Comparison of ENCODE assay signal across 1 cellular context in the genomic region with DNA sequence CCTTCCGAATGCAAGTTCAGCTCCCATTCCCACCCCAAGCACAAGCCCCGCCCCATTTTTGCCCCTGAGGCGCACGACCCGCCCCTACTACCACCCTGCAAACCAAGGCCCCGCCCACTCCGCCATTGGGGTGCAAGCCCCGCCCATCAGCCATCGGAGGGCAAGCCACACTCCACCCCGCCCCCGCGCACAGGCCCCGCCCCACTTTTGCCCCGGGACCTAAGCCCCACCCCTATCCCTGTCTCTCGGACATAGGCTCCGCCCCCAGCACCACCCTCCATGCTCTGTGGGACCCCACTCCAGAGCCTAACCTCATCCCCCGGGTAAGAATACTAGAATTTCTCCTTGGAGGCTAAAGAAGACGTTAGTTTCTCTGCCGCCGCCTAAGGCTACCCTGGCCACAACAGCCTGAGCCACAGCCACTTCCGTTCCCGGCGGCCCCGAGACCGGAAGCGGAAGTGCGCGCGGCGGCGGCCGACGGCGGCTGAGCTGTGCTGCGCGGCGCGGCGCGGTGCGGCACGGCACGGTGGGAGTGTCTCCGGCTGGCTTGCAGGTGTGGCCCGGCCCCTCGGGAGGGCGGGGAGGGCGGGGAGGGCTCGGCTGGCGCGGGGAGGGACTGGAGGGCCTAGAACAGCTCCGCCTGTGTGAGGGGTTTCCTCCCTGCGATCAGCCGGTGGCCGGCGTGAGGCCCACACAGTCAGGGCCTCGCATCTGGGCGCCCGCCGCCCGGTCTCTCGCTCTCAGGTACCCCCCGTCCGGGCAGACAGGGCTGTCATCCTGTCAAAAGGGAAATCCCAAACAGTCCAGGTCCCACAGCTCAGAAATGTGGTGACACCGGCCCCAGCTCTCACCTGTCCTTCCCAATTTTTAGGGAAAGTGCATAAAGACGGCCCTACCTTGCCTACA.
TF ChIP-seq lines count a peak whose summit lies in the region.

ZNF333 (plus strand) TSS at position 451 of the 906 bp plus-strand sequence. CDS start 3,444 bp downstream, outside the sequence.

TF ChIP-seq in K562, 482 proteins besides CTCF, POLR2A, EP300 and RAD21 (continued from another document and continues in another):
- TF ChIP-seq, protein P1, sequence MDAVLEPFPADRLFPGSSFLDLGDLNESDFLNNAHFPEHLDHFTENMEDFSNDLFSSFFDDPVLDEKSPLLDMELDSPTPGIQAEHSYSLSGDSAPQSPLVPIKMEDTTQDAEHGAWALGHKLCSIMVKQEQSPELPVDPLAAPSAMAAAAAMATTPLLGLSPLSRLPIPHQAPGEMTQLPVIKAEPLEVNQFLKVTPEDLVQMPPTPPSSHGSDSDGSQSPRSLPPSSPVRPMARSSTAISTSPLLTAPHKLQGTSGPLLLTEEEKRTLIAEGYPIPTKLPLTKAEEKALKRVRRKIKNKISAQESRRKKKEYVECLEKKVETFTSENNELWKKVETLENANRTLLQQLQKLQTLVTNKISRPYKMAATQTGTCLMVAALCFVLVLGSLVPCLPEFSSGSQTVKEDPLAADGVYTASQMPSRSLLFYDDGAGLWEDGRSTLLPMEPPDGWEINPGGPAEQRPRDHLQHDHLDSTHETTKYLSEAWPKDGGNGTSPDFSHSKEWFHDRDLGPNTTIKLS (IDR thresholded peaks at IDR 0.05; ENCODE audit: borderline replicate concordance, low read depth), result no peak
- no peak for TF ChIP-seq HDAC6 (IDR thresholded peaks at IDR 0.05; ENCODE audit: low read depth, low read length)
- no peak for TF ChIP-seq ZNF436 (CRISPR knock-in tag; IDR thresholded peaks at IDR 0.05)
- TF ChIP-seq RBM14 (IDR thresholded peaks at IDR 0.05; ENCODE audit: borderline replicate concordance, insufficient read depth, low read depth, low read length), result no peak
- TF ChIP-seq ARID3A (IDR thresholded peaks at IDR 0.05; ENCODE audit: borderline replicate concordance, low read depth, low read length), result no peak
- peak; percentile 61 for TF ChIP-seq EGR1 (conservative IDR thresholded peaks at IDR 0.05)
- TF ChIP-seq SAFB2 (IDR thresholded peaks at IDR 0.05; ENCODE audit: borderline replicate concordance, low read depth, low read length, severe bottlenecking), result no peak
- TF ChIP-seq ZKSCAN1 (IDR thresholded peaks at IDR 0.05; ENCODE audit: low read depth, low read length), result no peak
- no peak for TF ChIP-seq SNIP1 (IDR thresholded peaks at IDR 0.05; ENCODE audit: low read depth)
- no peak for TF ChIP-seq NR0B1 (IDR thresholded peaks at IDR 0.05; ENCODE audit: partially characterized antibody)
- no peak for TF ChIP-seq PHTF2 (CRISPR knock-in tag; IDR thresholded peaks at IDR 0.05)
- TF ChIP-seq CHD2 (IDR thresholded peaks at IDR 0.05; ENCODE audit: low read depth, low read length), result peak; percentile 50; the same call in 1 of the 2 replicates
- TF ChIP-seq MIER1 (IDR thresholded peaks at IDR 0.05; ENCODE audit: low read depth), result no peak
- TF ChIP-seq PRMT5 (CRISPR knock-in tag; IDR thresholded peaks at IDR 0.05), result no peak
- no peak for TF ChIP-seq HEY1 (CRISPR knock-in tag; IDR thresholded peaks at IDR 0.05; ENCODE audit: borderline replicate concordance)
- TF ChIP-seq NCOA6 (IDR thresholded peaks at IDR 0.05), result no peak
- no peak for TF ChIP-seq AFF1 (IDR thresholded peaks at IDR 0.05; ENCODE audit: low read depth in 1 of 2, partially characterized antibody in 2 of 2)
- TF ChIP-seq, protein P2, sequence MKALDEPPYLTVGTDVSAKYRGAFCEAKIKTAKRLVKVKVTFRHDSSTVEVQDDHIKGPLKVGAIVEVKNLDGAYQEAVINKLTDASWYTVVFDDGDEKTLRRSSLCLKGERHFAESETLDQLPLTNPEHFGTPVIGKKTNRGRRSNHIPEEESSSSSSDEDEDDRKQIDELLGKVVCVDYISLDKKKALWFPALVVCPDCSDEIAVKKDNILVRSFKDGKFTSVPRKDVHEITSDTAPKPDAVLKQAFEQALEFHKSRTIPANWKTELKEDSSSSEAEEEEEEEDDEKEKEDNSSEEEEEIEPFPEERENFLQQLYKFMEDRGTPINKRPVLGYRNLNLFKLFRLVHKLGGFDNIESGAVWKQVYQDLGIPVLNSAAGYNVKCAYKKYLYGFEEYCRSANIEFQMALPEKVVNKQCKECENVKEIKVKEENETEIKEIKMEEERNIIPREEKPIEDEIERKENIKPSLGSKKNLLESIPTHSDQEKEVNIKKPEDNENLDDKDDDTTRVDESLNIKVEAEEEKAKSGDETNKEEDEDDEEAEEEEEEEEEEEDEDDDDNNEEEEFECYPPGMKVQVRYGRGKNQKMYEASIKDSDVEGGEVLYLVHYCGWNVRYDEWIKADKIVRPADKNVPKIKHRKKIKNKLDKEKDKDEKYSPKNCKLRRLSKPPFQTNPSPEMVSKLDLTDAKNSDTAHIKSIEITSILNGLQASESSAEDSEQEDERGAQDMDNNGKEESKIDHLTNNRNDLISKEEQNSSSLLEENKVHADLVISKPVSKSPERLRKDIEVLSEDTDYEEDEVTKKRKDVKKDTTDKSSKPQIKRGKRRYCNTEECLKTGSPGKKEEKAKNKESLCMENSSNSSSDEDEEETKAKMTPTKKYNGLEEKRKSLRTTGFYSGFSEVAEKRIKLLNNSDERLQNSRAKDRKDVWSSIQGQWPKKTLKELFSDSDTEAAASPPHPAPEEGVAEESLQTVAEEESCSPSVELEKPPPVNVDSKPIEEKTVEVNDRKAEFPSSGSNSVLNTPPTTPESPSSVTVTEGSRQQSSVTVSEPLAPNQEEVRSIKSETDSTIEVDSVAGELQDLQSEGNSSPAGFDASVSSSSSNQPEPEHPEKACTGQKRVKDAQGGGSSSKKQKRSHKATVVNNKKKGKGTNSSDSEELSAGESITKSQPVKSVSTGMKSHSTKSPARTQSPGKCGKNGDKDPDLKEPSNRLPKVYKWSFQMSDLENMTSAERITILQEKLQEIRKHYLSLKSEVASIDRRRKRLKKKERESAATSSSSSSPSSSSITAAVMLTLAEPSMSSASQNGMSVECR (CRISPR knock-in tag; IDR thresholded peaks at IDR 0.05), result peak; percentile 61
- peak; percentile 13 to 87 (median 79) for TF ChIP-seq YY1 (IDR thresholded peaks at IDR 0.05; ENCODE audit: borderline replicate concordance in 1 of 3, control insufficient read depth in 1 of 3, extremely low read depth in 1 of 3, insufficient read depth in 3 of 3, insufficient read length in 1 of 3, insufficient replicate concordance in 2 of 3, low read depth in 1 of 3, low read length in 2 of 3)
- TF ChIP-seq RFX7 (CRISPR knock-in tag; IDR thresholded peaks at IDR 0.05), result no peak
- TF ChIP-seq THRA (IDR thresholded peaks at IDR 0.05), result no peak
- no peak for TF ChIP-seq E2F5 (CRISPR knock-in tag; IDR thresholded peaks at IDR 0.05)
- no peak for TF ChIP-seq SRSF7 (optimal IDR thresholded peaks at IDR 0.05; ENCODE audit: low read depth, low read length)
- TF ChIP-seq GATAD2B (IDR thresholded peaks at IDR 0.05; ENCODE audit: borderline replicate concordance), result 0 out of 2 replicates have a peak, but pooled peaks have one; percentile 16
- TF ChIP-seq ETV6 (IDR thresholded peaks at IDR 0.05; ENCODE audit: borderline replicate concordance in 1 of 2, low read depth in 2 of 2, low read length in 1 of 2), result peak in 1 of 2 experiments; percentile 32; a peak in 1 of 4 replicates
- no peak for TF ChIP-seq ETV6 (CRISPR knock-in tag; IDR thresholded peaks at IDR 0.05; ENCODE audit: borderline replicate concordance)
- TF ChIP-seq ZBTB17 (CRISPR knock-in tag; IDR thresholded peaks at IDR 0.05), result no peak
- TF ChIP-seq STAT5B (CRISPR knock-in tag; IDR thresholded peaks at IDR 0.05), result no peak
- TF ChIP-seq ZNF444 (CRISPR knock-in tag; IDR thresholded peaks at IDR 0.05), result no peak
- peak; percentile 61; the same call in 1 of the 2 replicates for TF ChIP-seq ZNF143 (CRISPR knock-in tag; IDR thresholded peaks at IDR 0.05)
- no peak; the same call in 1 of the 2 replicates for TF ChIP-seq ZNF263 (CRISPR knock-in tag; IDR thresholded peaks at IDR 0.05; ENCODE audit: borderline replicate concordance)
- TF ChIP-seq EZH2 (IDR thresholded peaks at IDR 0.05; ENCODE audit: borderline replicate concordance, low read depth, low read length), result no peak
- no peak for TF ChIP-seq CBFA2T2 (conservative IDR thresholded peaks at IDR 0.05)
- TF ChIP-seq ZNF24 (IDR thresholded peaks at IDR 0.05), result no peak
- no peak for TF ChIP-seq STAG1 (CRISPR knock-in tag; IDR thresholded peaks at IDR 0.05; ENCODE audit: borderline replicate concordance)
- no peak for TF ChIP-seq YBX1 (IDR thresholded peaks at IDR 0.05)
- TF ChIP-seq U2AF2 (optimal IDR thresholded peaks at IDR 0.05; ENCODE audit: low read depth, low read length), result no peak
- TF ChIP-seq, protein P3, sequence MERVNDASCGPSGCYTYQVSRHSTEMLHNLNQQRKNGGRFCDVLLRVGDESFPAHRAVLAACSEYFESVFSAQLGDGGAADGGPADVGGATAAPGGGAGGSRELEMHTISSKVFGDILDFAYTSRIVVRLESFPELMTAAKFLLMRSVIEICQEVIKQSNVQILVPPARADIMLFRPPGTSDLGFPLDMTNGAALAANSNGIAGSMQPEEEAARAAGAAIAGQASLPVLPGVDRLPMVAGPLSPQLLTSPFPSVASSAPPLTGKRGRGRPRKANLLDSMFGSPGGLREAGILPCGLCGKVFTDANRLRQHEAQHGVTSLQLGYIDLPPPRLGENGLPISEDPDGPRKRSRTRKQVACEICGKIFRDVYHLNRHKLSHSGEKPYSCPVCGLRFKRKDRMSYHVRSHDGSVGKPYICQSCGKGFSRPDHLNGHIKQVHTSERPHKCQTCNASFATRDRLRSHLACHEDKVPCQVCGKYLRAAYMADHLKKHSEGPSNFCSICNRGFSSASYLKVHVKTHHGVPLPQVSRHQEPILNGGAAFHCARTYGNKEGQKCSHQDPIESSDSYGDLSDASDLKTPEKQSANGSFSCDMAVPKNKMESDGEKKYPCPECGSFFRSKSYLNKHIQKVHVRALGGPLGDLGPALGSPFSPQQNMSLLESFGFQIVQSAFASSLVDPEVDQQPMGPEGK (CRISPR knock-in tag; IDR thresholded peaks at IDR 0.05; ENCODE audit: borderline replicate concordance), result no peak
